20 cellular contexts compared by ENCODE assay signal in the genomic region with DNA sequence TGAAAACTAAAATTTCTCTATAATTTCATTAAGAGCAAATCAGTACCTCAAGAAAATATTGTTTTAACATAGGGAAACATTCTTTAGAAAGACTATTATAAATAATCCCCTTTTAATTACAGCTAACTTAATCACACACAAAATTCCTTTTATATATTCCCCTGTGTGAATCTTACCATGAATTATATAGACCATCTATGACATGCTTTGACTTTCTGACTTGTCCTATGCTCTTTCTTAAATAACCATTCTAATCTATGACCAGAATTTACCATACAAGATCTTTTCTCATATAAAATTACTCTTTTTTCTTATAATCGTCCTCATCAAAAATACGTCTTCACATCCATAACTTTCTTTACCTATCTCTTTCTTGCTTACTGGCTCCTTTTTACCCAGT.
DNase-seq lines count a peak whose midpoint lies in the region; ATAC-seq and TF ChIP-seq lines count a peak whose summit lies in the region.
"Had no signal": no experiment of that assay in that cellular context is flagged by ENCODE, and none has a peak within 500 bp of the region (broad histone marks: within the 10 kb centered on the region; RNA-seq: fewer than 3 reads in every experiment).

No MANE protein-coding gene starts in this region.

- POLR2A ChIA-PET in HEK293 (lab: Yijun Ruan, JAX) = no interaction called here

- CTCF ChIA-PET in HEK293 (lab: Yijun Ruan, JAX) = no interaction called here

- H3K9me3 ChIP-seq in HEK293 (ENCODE audit: control insufficient read depth, insufficient read depth, low read depth, low read length) (no peaks in the 10 kb centered on the region), neural progenitor cell (ENCODE audit: low read depth) (peaks cover 34% of the 10 kb centered on the region), right atrium auricular region (no peaks in the 10 kb centered on the region)

- H4K20me1 ChIP-seq in neural progenitor cell (ENCODE audit: low read depth) = no peaks in the 10 kb centered on the region
- H4K20me1 ChIP-seq: BLaER1 had no signal

- peak; percentile 26 for DNase-seq in DMS53 (lab: John Stamatoyannopoulos, UW)
- DNase-seq in DMS53 treated with DMSO at 0.1 percent for 48 hours (lab: John Stamatoyannopoulos, UW; ENCODE audit: unreplicated experiment) = no peak
- DNase-seq in RKO (ENCODE audit: low spot score) = peak; percentile 7
- peak; percentile 12 for DNase-seq in neural progenitor cell (ENCODE audit: low spot score)
- DNase-seq in right atrium auricular region (ENCODE audit: low spot score) = no peak
- DNase-seq: CD4-positive, alpha-beta memory T cell; DMS 273 treated with DMSO at 0.1 percent for 48 hours; DMS79 treated with DMSO at 0.1 percent for 48 hours; GF-D8; GOT3; H7; IMR-90 had no signal

- H2AFZ ChIP-seq in neural progenitor cell (replicated peaks) = no peak overlapping the region

- H3K9me3 Mint-ChIP-seq in neural progenitor cell = peaks cover 18% of the 10 kb centered on the region

- H3K4me1 ChIP-seq in HEK293 (ENCODE audit: control insufficient read depth, insufficient read depth, low read length) (no peaks in the 10 kb centered on the region), neural progenitor cell (no peaks in the 10 kb centered on the region), right atrium auricular region (no peaks in the 10 kb centered on the region)
- H3K4me1 ChIP-seq: BLaER1 had no signal

- ATAC-seq in GM18861 (IDR thresholded peaks at IDR 0.05; ENCODE audit: unreplicated experiment) = no peak
- no peak for ATAC-seq in GM19023 (IDR thresholded peaks at IDR 0.05; ENCODE audit: unreplicated experiment)
- ATAC-seq: HCT116, K562 had no signal

- H3K4me3 ChIP-seq in HEK293 (ENCODE audit: low read depth, low read length) (no peak overlapping the region), neural progenitor cell (no peak overlapping the region), right atrium auricular region (no peak overlapping the region)
- H3K4me3 ChIP-seq: BLaER1, K562 had no signal

- no peaks in the 10 kb centered on the region for H3K4me1 Mint-ChIP-seq in neural progenitor cell
- H3K4me1 Mint-ChIP-seq: CD14-positive monocyte; CD4-positive, alpha-beta memory T cell had no signal

- H3F3A ChIP-seq in neural progenitor cell (ENCODE audit: low read depth) = no peaks in the 10 kb centered on the region

- H3K27ac ChIP-seq in HEK293 (ENCODE audit: extremely low read depth, low read depth, low read length) (no peak overlapping the region), neural progenitor cell (no peak overlapping the region), right atrium auricular region (no peak overlapping the region)
- H3K27ac ChIP-seq: 22Rv1, BLaER1 had no signal

- H3K36me3 Mint-ChIP-seq in neural progenitor cell = no peaks in the 10 kb centered on the region
- H3K36me3 Mint-ChIP-seq: CD14-positive monocyte; CD4-positive, alpha-beta memory T cell had no signal

- no peaks in the 10 kb centered on the region for H3K27me3 Mint-ChIP-seq in neural progenitor cell (ENCODE audit: insufficient read depth, low read depth)
- H3K27me3 Mint-ChIP-seq: CD4-positive, alpha-beta memory T cell had no signal

- H3K4me3 Mint-ChIP-seq in neural progenitor cell = no peak overlapping the region
- H3K4me3 Mint-ChIP-seq: CD14-positive monocyte; CD4-positive, alpha-beta memory T cell had no signal

- H3K27ac Mint-ChIP-seq in neural progenitor cell = no peak overlapping the region
- H3K27ac Mint-ChIP-seq: CD14-positive monocyte; CD4-positive, alpha-beta memory T cell had no signal

- H3K79me2 ChIP-seq in neural progenitor cell (ENCODE audit: low read depth) = no peaks in the 10 kb centered on the region

- no peak overlapping the region for H3K4me2 ChIP-seq in neural progenitor cell
- H3K4me2 ChIP-seq: BLaER1 had no signal

- TF ChIP-seq CTCF in HEK293 (tag by site-specific recombination; IDR thresholded peaks at IDR 0.05) (no peak), neural progenitor cell (IDR thresholded peaks at IDR 0.05) (no peak), right atrium auricular region (IDR thresholded peaks at IDR 0.05) (no peak)

- no peaks in the 10 kb centered on the region for H3K36me3 ChIP-seq in HEK293 (ENCODE audit: control insufficient read depth in 2 of 2, insufficient read depth in 1 of 2, low read length in 2 of 2)
- H3K36me3 ChIP-seq in neural progenitor cell = no peaks in the 10 kb centered on the region
- no peaks in the 10 kb centered on the region for H3K36me3 ChIP-seq in right atrium auricular region
- H3K36me3 ChIP-seq: BLaER1 had no signal

- H3K9ac ChIP-seq in neural progenitor cell = no peak overlapping the region
- H3K9ac ChIP-seq: BLaER1 had no signal

- H3K27me3 ChIP-seq in neural progenitor cell (no peaks in the 10 kb centered on the region), right atrium auricular region (no peaks in the 10 kb centered on the region)
- H3K27me3 ChIP-seq: BLaER1 had no signal

TF ChIP-seq in HEK293, 187 proteins besides CTCF, POLR2A, EP300 and RAD21:
- TF ChIP-seq SETDB1 (IDR thresholded peaks at IDR 0.05; ENCODE audit: insufficient read length, low read length) (peak; percentile 81), ZNF830 (tag by site-specific recombination; IDR thresholded peaks at IDR 0.05; ENCODE audit: low read depth) (no peak)

Comparison
In these comparisons a context has a peak if more than half of its experiments do, and no peak if none do; other contexts are left out.
1. DNase-seq: peak in DMS53 (single experiment), RKO (single experiment) and neural progenitor cell (single experiment); none in DMS53 treated with DMSO at 0.1 percent for 48 hours (single experiment) and right atrium auricular region (single experiment).